In the genomic region with DNA sequence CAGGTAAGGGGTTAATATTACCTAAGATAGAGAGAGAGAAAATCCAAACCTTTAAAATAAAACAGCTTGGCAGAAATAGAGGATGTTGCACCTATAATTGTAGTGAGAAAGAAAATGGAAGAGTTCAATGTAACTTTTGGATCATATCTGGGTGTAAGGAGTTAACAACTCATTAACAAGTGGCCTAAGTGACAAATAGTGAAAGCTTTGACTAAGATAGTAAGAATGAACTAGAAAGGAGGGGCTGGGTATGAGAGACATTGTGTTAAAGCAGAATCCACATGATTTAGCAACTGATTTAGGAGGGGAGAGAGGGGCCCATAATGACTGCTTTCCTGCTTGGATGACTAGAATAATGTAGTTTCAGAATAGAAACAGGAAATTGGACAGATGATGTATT, we compare ENCODE assay signal across 2 cellular contexts.
TF ChIP-seq lines count a peak whose summit lies in the region.

No MANE protein-coding gene starts in this region.

TF ChIP-seq in GM12878, 131 proteins besides CTCF, POLR2A, EP300 and RAD21 (continued from another document):
- TF ChIP-seq ZNF207 (IDR thresholded peaks at IDR 0.05; ENCODE audit: borderline replicate concordance) (no peak), CBX5 (IDR thresholded peaks at IDR 0.05; ENCODE audit: low read depth) (no peak), KDM1A (IDR thresholded peaks at IDR 0.05; ENCODE audit: borderline replicate concordance) (no peak), PAX8 (IDR thresholded peaks at IDR 0.05) (no peak), POLR2AphosphoS5 (IDR thresholded peaks at IDR 0.05; ENCODE audit: low read length) (no peak), SMARCA5 (IDR thresholded peaks at IDR 0.05) (no peak), TAF1 (IDR thresholded peaks at IDR 0.05; ENCODE audit: borderline replicate concordance, low read depth, low read length) (no peak), EZH2 (IDR thresholded peaks at IDR 0.05; ENCODE audit: borderline replicate concordance, control insufficient read depth, low read depth, low read length) (no peak), ZNF384 (IDR thresholded peaks at IDR 0.05; ENCODE audit: borderline replicate concordance, low read depth, low read length) (no peak), IKZF1 (conservative IDR thresholded peaks at IDR 0.05) (no peak)
- TF ChIP-seq, protein P1, sequence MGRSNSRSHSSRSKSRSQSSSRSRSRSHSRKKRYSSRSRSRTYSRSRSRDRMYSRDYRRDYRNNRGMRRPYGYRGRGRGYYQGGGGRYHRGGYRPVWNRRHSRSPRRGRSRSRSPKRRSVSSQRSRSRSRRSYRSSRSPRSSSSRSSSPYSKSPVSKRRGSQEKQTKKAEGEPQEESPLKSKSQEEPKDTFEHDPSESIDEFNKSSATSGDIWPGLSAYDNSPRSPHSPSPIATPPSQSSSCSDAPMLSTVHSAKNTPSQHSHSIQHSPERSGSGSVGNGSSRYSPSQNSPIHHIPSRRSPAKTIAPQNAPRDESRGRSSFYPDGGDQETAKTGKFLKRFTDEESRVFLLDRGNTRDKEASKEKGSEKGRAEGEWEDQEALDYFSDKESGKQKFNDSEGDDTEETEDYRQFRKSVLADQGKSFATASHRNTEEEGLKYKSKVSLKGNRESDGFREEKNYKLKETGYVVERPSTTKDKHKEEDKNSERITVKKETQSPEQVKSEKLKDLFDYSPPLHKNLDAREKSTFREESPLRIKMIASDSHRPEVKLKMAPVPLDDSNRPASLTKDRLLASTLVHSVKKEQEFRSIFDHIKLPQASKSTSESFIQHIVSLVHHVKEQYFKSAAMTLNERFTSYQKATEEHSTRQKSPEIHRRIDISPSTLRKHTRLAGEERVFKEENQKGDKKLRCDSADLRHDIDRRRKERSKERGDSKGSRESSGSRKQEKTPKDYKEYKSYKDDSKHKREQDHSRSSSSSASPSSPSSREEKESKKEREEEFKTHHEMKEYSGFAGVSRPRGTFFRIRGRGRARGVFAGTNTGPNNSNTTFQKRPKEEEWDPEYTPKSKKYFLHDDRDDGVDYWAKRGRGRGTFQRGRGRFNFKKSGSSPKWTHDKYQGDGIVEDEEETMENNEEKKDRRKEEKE (IDR thresholded peaks at IDR 0.05) = no peak
- TF ChIP-seq, protein P2, sequence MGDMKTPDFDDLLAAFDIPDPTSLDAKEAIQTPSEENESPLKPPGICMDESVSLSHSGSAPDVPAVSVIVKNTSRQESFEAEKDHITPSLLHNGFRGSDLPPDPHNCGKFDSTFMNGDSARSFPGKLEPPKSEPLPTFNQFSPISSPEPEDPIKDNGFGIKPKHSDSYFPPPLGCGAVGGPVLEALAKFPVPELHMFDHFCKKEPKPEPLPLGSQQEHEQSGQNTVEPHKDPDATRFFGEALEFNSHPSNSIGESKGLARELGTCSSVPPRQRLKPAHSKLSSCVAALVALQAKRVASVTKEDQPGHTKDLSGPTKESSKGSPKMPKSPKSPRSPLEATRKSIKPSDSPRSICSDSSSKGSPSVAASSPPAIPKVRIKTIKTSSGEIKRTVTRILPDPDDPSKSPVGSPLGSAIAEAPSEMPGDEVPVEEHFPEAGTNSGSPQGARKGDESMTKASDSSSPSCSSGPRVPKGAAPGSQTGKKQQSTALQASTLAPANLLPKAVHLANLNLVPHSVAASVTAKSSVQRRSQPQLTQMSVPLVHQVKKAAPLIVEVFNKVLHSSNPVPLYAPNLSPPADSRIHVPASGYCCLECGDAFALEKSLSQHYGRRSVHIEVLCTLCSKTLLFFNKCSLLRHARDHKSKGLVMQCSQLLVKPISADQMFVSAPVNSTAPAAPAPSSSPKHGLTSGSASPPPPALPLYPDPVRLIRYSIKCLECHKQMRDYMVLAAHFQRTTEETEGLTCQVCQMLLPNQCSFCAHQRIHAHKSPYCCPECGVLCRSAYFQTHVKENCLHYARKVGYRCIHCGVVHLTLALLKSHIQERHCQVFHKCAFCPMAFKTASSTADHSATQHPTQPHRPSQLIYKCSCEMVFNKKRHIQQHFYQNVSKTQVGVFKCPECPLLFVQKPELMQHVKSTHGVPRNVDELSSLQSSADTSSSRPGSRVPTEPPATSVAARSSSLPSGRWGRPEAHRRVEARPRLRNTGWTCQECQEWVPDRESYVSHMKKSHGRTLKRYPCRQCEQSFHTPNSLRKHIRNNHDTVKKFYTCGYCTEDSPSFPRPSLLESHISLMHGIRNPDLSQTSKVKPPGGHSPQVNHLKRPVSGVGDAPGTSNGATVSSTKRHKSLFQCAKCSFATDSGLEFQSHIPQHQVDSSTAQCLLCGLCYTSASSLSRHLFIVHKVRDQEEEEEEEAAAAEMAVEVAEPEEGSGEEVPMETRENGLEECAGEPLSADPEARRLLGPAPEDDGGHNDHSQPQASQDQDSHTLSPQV (IDR thresholded peaks at IDR 0.05) = no peak
TF ChIP-seq in GM12878: peak in this region for 0.

TF ChIP-seq in HepG2, 621 proteins besides CTCF, POLR2A, EP300 and RAD21 (continued from another document):
- TF ChIP-seq, protein P3, sequence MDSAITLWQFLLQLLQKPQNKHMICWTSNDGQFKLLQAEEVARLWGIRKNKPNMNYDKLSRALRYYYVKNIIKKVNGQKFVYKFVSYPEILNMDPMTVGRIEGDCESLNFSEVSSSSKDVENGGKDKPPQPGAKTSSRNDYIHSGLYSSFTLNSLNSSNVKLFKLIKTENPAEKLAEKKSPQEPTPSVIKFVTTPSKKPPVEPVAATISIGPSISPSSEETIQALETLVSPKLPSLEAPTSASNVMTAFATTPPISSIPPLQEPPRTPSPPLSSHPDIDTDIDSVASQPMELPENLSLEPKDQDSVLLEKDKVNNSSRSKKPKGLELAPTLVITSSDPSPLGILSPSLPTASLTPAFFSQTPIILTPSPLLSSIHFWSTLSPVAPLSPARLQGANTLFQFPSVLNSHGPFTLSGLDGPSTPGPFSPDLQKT (CRISPR knock-in tag; IDR thresholded peaks at IDR 0.05; ENCODE audit: borderline replicate concordance) = no peak
- TF ChIP-seq ZNF224 (CRISPR knock-in tag; IDR thresholded peaks at IDR 0.05) (no peak), JUNB (CRISPR knock-in tag; IDR thresholded peaks at IDR 0.05; ENCODE audit: borderline replicate concordance) (no peak), ZNF274 (CRISPR knock-in tag; IDR thresholded peaks at IDR 0.05) (no peak), ZMAT3 (CRISPR knock-in tag; conservative IDR thresholded peaks at IDR 0.05) (no peak), ZNF34 (CRISPR knock-in tag; IDR thresholded peaks at IDR 0.05; ENCODE audit: borderline replicate concordance) (no peak), PITX1 (CRISPR knock-in tag; IDR thresholded peaks at IDR 0.05) (no peak), HHEX (CRISPR knock-in tag; IDR thresholded peaks at IDR 0.05) (no peak), ZNF20 (CRISPR knock-in tag; IDR thresholded peaks at IDR 0.05) (no peak), CBFB (CRISPR knock-in tag; IDR thresholded peaks at IDR 0.05) (no peak), ZNF766 (CRISPR knock-in tag; IDR thresholded peaks at IDR 0.05; ENCODE audit: borderline replicate concordance) (no peak), KLF13 (CRISPR knock-in tag; IDR thresholded peaks at IDR 0.05) (no peak), ZNF570 (CRISPR knock-in tag; IDR thresholded peaks at IDR 0.05; ENCODE audit: borderline replicate concordance) (no peak)
- TF ChIP-seq, protein P4, sequence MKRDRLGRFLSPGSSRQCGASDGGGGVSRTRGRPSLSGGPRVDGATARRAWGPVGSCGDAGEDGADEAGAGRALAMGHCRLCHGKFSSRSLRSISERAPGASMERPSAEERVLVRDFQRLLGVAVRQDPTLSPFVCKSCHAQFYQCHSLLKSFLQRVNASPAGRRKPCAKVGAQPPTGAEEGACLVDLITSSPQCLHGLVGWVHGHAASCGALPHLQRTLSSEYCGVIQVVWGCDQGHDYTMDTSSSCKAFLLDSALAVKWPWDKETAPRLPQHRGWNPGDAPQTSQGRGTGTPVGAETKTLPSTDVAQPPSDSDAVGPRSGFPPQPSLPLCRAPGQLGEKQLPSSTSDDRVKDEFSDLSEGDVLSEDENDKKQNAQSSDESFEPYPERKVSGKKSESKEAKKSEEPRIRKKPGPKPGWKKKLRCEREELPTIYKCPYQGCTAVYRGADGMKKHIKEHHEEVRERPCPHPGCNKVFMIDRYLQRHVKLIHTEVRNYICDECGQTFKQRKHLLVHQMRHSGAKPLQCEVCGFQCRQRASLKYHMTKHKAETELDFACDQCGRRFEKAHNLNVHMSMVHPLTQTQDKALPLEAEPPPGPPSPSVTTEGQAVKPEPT (CRISPR knock-in tag; IDR thresholded peaks at IDR 0.05; ENCODE audit: low read depth) = no peak
- TF ChIP-seq, protein P5, sequence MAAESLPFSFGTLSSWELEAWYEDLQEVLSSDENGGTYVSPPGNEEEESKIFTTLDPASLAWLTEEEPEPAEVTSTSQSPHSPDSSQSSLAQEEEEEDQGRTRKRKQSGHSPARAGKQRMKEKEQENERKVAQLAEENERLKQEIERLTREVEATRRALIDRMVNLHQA (CRISPR knock-in tag; IDR thresholded peaks at IDR 0.05) = no peak
- TF ChIP-seq, protein P6, sequence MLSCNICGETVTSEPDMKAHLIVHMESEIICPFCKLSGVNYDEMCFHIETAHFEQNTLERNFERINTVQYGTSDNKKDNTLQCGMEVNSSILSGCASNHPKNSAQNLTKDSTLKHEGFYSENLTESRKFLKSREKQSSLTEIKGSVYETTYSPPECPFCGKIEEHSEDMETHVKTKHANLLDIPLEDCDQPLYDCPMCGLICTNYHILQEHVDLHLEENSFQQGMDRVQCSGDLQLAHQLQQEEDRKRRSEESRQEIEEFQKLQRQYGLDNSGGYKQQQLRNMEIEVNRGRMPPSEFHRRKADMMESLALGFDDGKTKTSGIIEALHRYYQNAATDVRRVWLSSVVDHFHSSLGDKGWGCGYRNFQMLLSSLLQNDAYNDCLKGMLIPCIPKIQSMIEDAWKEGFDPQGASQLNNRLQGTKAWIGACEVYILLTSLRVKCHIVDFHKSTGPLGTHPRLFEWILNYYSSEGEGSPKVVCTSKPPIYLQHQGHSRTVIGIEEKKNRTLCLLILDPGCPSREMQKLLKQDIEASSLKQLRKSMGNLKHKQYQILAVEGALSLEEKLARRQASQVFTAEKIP (CRISPR knock-in tag; IDR thresholded peaks at IDR 0.05; ENCODE audit: borderline replicate concordance) = no peak
